Comparison of ENCODE assay signal across 8 cellular contexts in the genomic region with DNA sequence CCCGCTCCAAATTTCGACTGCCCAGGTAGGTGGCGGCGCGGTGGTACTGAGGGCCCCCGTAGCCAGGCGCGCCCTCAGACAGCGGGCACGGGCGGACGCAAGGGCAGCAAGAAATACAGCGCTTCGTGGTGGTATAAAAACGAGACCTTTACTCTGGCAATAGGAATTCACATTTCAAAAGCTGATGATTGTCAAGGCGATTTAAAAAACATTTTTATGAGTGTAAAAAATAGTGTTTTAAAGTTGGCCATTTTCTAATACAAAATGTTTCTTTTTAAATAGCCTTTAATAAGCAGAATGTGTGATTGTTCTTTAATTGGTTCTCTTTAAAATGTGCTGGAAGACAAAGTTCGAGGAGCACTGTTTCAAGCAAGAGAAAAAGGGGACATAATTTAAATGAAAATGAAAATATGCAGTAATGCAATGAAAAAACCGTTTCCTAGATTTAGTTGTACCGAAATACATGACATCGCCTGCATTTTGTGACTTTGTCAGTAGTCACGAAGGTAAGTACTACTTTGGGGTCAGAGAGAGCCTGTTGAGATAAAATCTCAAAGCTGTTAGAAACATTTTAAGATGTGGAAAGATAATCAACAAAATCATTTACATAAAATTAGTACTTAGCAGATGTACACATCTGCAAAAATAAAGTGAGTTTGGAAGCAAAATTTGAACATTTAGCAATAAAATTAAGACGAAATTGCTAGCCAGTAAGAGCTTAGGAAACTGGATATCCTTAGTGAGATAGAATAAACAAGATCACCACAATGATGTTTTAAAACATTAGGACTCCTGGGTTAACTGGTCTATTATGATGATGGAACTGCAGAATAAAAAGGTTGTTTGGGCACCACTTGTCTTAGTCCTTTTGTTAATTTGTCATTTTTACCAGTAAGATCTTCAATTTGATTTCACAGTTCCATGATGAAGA. TPM values are rescaled to one million over a fixed set of nuclear protein-coding genes. Genes with fewer than 3 reads are reported as not detected.
DNase-seq lines count a peak whose midpoint lies in the region; TF ChIP-seq lines count a peak whose summit lies in the region.

No MANE protein-coding gene starts in this region.

- H3K4me1 Mint-ChIP-seq in CD14-positive monocyte, result peaks cover 31% of the 10 kb centered on the region

- intact Hi-C loops in CD14-positive monocyte (cut with micrococcal nuclease) (no loop called here), testis (cut with DNase I; ENCODE audit: low total_unique reads) (loop anchor here (10.0 kb wide), 1 partner anchor 200 kb away; a partner anchor contains a TSS)

- TF ChIP-seq POLR2A in testis (IDR thresholded peaks at IDR 0.05), result no peak

- H3K27me3 ChIP-seq in HUES6 (ENCODE audit: control insufficient read depth, insufficient read depth, low read length), result no peaks in the 10 kb centered on the region
- no peaks in the 10 kb centered on the region for H3K27me3 ChIP-seq in adipocyte (replicated peaks; ENCODE audit: control insufficient read depth, insufficient read depth, low read length)
- H3K27me3 ChIP-seq in kidney epithelial cell (ENCODE audit: control insufficient read depth, insufficient read depth, low read length), result no peaks in the 10 kb centered on the region
- no peaks in the 10 kb centered on the region for H3K27me3 ChIP-seq in testis

- peak overlapping the region; percentile 86 for H3K9ac ChIP-seq in HUES6 (ENCODE audit: low read length)
- peak overlapping the region; percentile 96 for H3K9ac ChIP-seq in adipocyte (ENCODE audit: low read length)

- peak overlapping the region; percentile 76 for H3K4me3 ChIP-seq in HUES6 (ENCODE audit: low read depth, low read length)
- peak overlapping the region; percentile 95 for H3K4me3 ChIP-seq in adipocyte (ENCODE audit: low read length)
- peak overlapping the region; percentile 61 for H3K4me3 ChIP-seq in kidney epithelial cell (ENCODE audit: low read depth, low read length)
- H3K4me3 ChIP-seq in testis, result peak overlapping the region; percentile 73 to 93

- H3K4me1 ChIP-seq in HUES6 (ENCODE audit: control insufficient read depth, insufficient read depth, low read length), result peaks cover 9% of the 10 kb centered on the region; the same call in 1 of the 2 replicates
- H3K4me1 ChIP-seq in adipocyte (ENCODE audit: control insufficient read depth, insufficient read depth, low read length), result peaks cover 50% of the 10 kb centered on the region
- peaks cover 5% of the 10 kb centered on the region for H3K4me1 ChIP-seq in testis

- H3K27ac ChIP-seq in HUES6 (ENCODE audit: low read depth, low read length) (no peak overlapping the region), testis (peak overlapping the region; percentile 93)

- peaks cover 0 to 1% (median 0%) of the 10 kb centered on the region in 3 donors for H3K27me3 Mint-ChIP-seq in CD14-positive monocyte (ENCODE audit: low read depth in 3 of 3)

- H3K36me3 Mint-ChIP-seq in CD14-positive monocyte, result peaks cover 10% of the 10 kb centered on the region in 2 donors

- DNase-seq in CD14-positive monocyte (ENCODE audit: low spot score) (no peak), adipocyte (ENCODE audit: low read depth) (peak; percentile 41), kidney epithelial cell (ENCODE audit: low read depth) (no peak), testis (no peak), NK-92 (lab: John Stamatoyannopoulos, UW; ENCODE audit: unreplicated experiment) (no peak), COLO829 (ENCODE audit: low spot score) (no peak)
- no peak for DNase-seq in stimulated activated CD4-positive, alpha-beta T cell treated with anti-CD3 and anti-CD28 coated beads, Interleukin-1b, Interleukin-23, amount 100 ng/mL, for 48 hours

- H3K9me3 ChIP-seq in HUES6 (ENCODE audit: control insufficient read depth, insufficient read depth, low read depth, low read length) (no peaks in the 10 kb centered on the region), adipocyte (ENCODE audit: control insufficient read depth, low read length) (no peaks in the 10 kb centered on the region), testis (no peaks in the 10 kb centered on the region)

- H3K27ac Mint-ChIP-seq in CD14-positive monocyte, result peak overlapping the region; percentile 92 to 97 (median 96)

- no peaks in the 10 kb centered on the region for H3K9me3 Mint-ChIP-seq in CD14-positive monocyte

- peak overlapping the region; percentile 97 to 98 for H3K4me3 Mint-ChIP-seq in CD14-positive monocyte

- H3K36me3 ChIP-seq in HUES6 (ENCODE audit: control insufficient read depth, insufficient read depth, low read length) (peaks cover 15% of the 10 kb centered on the region), adipocyte (ENCODE audit: control insufficient read depth, insufficient read depth, low read length, severe bottlenecking) (peaks cover 14% of the 10 kb centered on the region), kidney epithelial cell (ENCODE audit: control insufficient read depth, insufficient read depth, low read length) (no peaks in the 10 kb centered on the region), testis (ENCODE audit: low read depth, missing control alignments) (no peaks in the 10 kb centered on the region)

- TF ChIP-seq CTCF in CD14-positive monocyte (IDR thresholded peaks at IDR 0.05) (no peak), kidney epithelial cell (IDR thresholded peaks at IDR 0.05; ENCODE audit: insufficient read depth, low read length, poor library complexity, severe bottlenecking) (no peak), testis (IDR thresholded peaks at IDR 0.05) (no peak)

- WGBS in testis, 2 donors, result 2 to 4% methylated on average over 13 to 22 of the region's 22 CpGs

RNA-seq across cellular contexts. Expression of gene PSMG1, which starts 1.1 kb away (rescaled TPM):
- 10 to 100 TPM; 26.2 to 29.2 TPM for polyA plus RNA-seq in CD14-positive monocyte
- total RNA-seq in kidney epithelial cell, result 37.1 and 52.6 TPM in 2 replicates
- total RNA-seq in testis, result 100 to 1,000 TPM in 1 of 2 donors, 10 to 100 TPM in 1; 95.4 to 113 TPM
- 463 TPM for polyA plus RNA-seq in testis (ENCODE audit: insufficient read depth, low read depth, low replicate concordance)
